25 cellular contexts compared by ENCODE assay signal in genomic region chr17:74393323-74393942, GRCh38. TPM values are rescaled to one million over a fixed set of nuclear protein-coding genes. Genes with fewer than 3 reads are reported as not detected.
DNase-seq lines count a peak whose midpoint lies in the region; ATAC-seq and TF ChIP-seq lines count a peak whose summit lies in the region.
"Had no signal": no experiment of that assay in that cellular context is flagged by ENCODE, and none has a peak within 500 bp of the region (broad histone marks: within the 10 kb centered on the region; RNA-seq: fewer than 3 reads in every experiment).

No MANE protein-coding gene starts in this region.

- H3K9me3 ChIP-seq in thoracic aorta = no peaks in the 10 kb centered on the region
- H3K9me3 ChIP-seq in CD4-positive, alpha-beta T cell (ENCODE audit: control insufficient read depth, low read length) = no peaks in the 10 kb centered on the region
- H3K9me3 ChIP-seq: SJSA1 had no signal

- no peaks in the 10 kb centered on the region for H3K27me3 Mint-ChIP-seq in natural killer cell treated with Interleukin-12 subunit alpha and Interleukin-12 subunit beta and Interleukin-15 and Interleukin-18, amount 100 ng/mL, for 72 hours
- H3K27me3 Mint-ChIP-seq in natural killer cell (ENCODE audit: low read depth in 2 of 2) (peaks cover 0 to 6% of the 10 kb centered on the region in 2 donors), nephron (ENCODE audit: low read depth) (peaks cover 5% of the 10 kb centered on the region)
- H3K27me3 Mint-ChIP-seq in CD4-positive, alpha-beta T cell = no peaks in the 10 kb centered on the region

- H3K36me3 ChIP-seq in thoracic aorta = no peaks in the 10 kb centered on the region
- H3K36me3 ChIP-seq: SJSA1 had no signal

- H3K4me3 ChIP-seq in thoracic aorta = no peak overlapping the region
- H3K4me3 ChIP-seq: SJSA1 had no signal

- CTCF ChIA-PET in CD4-positive, alpha-beta T cell (lab: Charles Lee) = no interaction called here

- H3K36me3 Mint-ChIP-seq in natural killer cell treated with Interleukin-12 subunit alpha and Interleukin-12 subunit beta and Interleukin-15 and Interleukin-18, amount 100 ng/mL, for 72 hours = no peaks in the 10 kb centered on the region
- H3K36me3 Mint-ChIP-seq in natural killer cell (no peaks in the 10 kb centered on the region), nephron (ENCODE audit: low read depth) (no peaks in the 10 kb centered on the region)
- no peaks in the 10 kb centered on the region for H3K36me3 Mint-ChIP-seq in CD4-positive, alpha-beta T cell (ENCODE audit: low read depth)
- H3K36me3 Mint-ChIP-seq: mesothelial cell of epicardium had no signal

- DNase-seq in natural killer cell treated with Interleukin-12 subunit alpha and Interleukin-12 subunit beta and Interleukin-15 and Interleukin-18, amount 100 ng/mL, for 72 hours (ENCODE audit: low spot score) = peak; percentile 13
- no peak for DNase-seq in natural killer cell
- peak; percentile 34 for DNase-seq in astrocyte of the hippocampus (ENCODE audit: low read depth, low spot score)
- no peak for DNase-seq in thoracic aorta (ENCODE audit: low spot score)
- no peak for DNase-seq in CD4-positive, alpha-beta T cell
- no peak for DNase-seq in activated CD8-positive, alpha-beta memory T cell treated with anti-CD3 and anti-CD28 coated beads, Interleukin-2, amount 50 U/mL, for 48 hours
- DNase-seq in activated CD4-positive, alpha-beta T cell treated with anti-CD3 and anti-CD28 coated beads, Interleukin-2, amount 50 U/mL, for 4 hours = no peak
- DNase-seq: activated CD4-positive, alpha-beta T cell treated with anti-CD3 and anti-CD28 coated beads, Interleukin-2, amount 50 U/mL, for 48 hours; activated gamma-delta T cell; activated T-cell treated with anti-CD3 and anti-CD28 coated beads for 4 hours; amniotic stem cell; effector CD4-positive, alpha-beta T cell; NCI-H1417 treated with DMSO at 0.1 percent for 48 hours; NCI-H226; retina; T-helper 2 cell had no signal

- H3K4me3 Mint-ChIP-seq in natural killer cell treated with Interleukin-12 subunit alpha and Interleukin-12 subunit beta and Interleukin-15 and Interleukin-18, amount 100 ng/mL, for 72 hours = no peak overlapping the region
- no peak overlapping the region for H3K4me3 Mint-ChIP-seq in natural killer cell
- no peak overlapping the region for H3K4me3 Mint-ChIP-seq in nephron
- no peak overlapping the region for H3K4me3 Mint-ChIP-seq in CD4-positive, alpha-beta T cell
- H3K4me3 Mint-ChIP-seq: mesothelial cell of epicardium, neural crest cell had no signal

- peaks cover 0 to 5% of the 10 kb centered on the region in 2 donors for H3K4me1 Mint-ChIP-seq in natural killer cell treated with Interleukin-12 subunit alpha and Interleukin-12 subunit beta and Interleukin-15 and Interleukin-18, amount 100 ng/mL, for 72 hours (ENCODE audit: low read depth in 2 of 2)
- H3K4me1 Mint-ChIP-seq in natural killer cell (peaks cover 6 to 10% of the 10 kb centered on the region in 2 donors), nephron (peaks cover 38% of the 10 kb centered on the region)
- H3K4me1 Mint-ChIP-seq in CD4-positive, alpha-beta T cell (ENCODE audit: low read depth) = no peaks in the 10 kb centered on the region
- H3K4me1 Mint-ChIP-seq: neural crest cell had no signal

- no peaks in the 10 kb centered on the region for H3K27me3 ChIP-seq in thoracic aorta (replicated peaks; ENCODE audit: insufficient read depth)
- H3K27me3 ChIP-seq in CD4-positive, alpha-beta T cell (ENCODE audit: control insufficient read depth, insufficient read depth, low read length) = no peaks in the 10 kb centered on the region
- H3K27me3 ChIP-seq: SJSA1 had no signal

- H3K9me3 Mint-ChIP-seq in natural killer cell treated with Interleukin-12 subunit alpha and Interleukin-12 subunit beta and Interleukin-15 and Interleukin-18, amount 100 ng/mL, for 72 hours = no peaks in the 10 kb centered on the region
- no peaks in the 10 kb centered on the region for H3K9me3 Mint-ChIP-seq in natural killer cell
- H3K9me3 Mint-ChIP-seq in nephron = peaks cover 2% of the 10 kb centered on the region
- H3K9me3 Mint-ChIP-seq in CD4-positive, alpha-beta T cell = no peaks in the 10 kb centered on the region
- H3K9me3 Mint-ChIP-seq: mesothelial cell of epicardium, neural crest cell had no signal

- no peak for ATAC-seq in natural killer cell treated with Interleukin-12 subunit alpha and Interleukin-12 subunit beta and Interleukin-15 and Interleukin-18, amount 100 ng/mL, for 72 hours
- ATAC-seq in natural killer cell (no peak), thoracic aorta (ENCODE audit: insufficient number of reproducible peaks, low FRiP score, low read depth) (no peak)
- ATAC-seq in CD4-positive, alpha-beta T cell (ENCODE audit: poor library complexity) = no peak
- ATAC-seq: esophagus mucosa had no signal

- intact Hi-C loops in natural killer cell (cut with micrococcal nuclease) = no loop called here
- intact Hi-C loops in CD4-positive, alpha-beta T cell (cut with DNase I, micrococcal nuclease) = no loop called here

- H3K4me1 ChIP-seq in thoracic aorta (ENCODE audit: control insufficient read depth in 1 of 2, low read depth in 2 of 2) = peaks cover 13 to 30% of the 10 kb centered on the region in 2 donors
- H3K4me1 ChIP-seq: SJSA1 had no signal

- TF ChIP-seq CTCF in natural killer cell (IDR thresholded peaks at IDR 0.05) = no peak
- no peak for TF ChIP-seq CTCF in nephron (IDR thresholded peaks at IDR 0.05; ENCODE audit: unreplicated experiment in 3 of 3)
- TF ChIP-seq CTCF in thoracic aorta (IDR thresholded peaks at IDR 0.05) = no peak
- TF ChIP-seq CTCF in CD4-positive, alpha-beta T cell (IDR thresholded peaks at IDR 0.05) = no peak

- H3K27ac ChIP-seq in thoracic aorta = peak overlapping the region; percentile 15 to 37
- H3K27ac ChIP-seq in CD4-positive, alpha-beta T cell (ENCODE audit: low read depth, low read length) = no peak overlapping the region
- H3K27ac ChIP-seq: SJSA1, VCaP had no signal

- POLR2A ChIA-PET in CD4-positive, alpha-beta T cell (lab: Charles Lee) = no interaction called here

- no peak overlapping the region for H3K27ac Mint-ChIP-seq in natural killer cell treated with Interleukin-12 subunit alpha and Interleukin-12 subunit beta and Interleukin-15 and Interleukin-18, amount 100 ng/mL, for 72 hours
- H3K27ac Mint-ChIP-seq in natural killer cell = no peak overlapping the region
- H3K27ac Mint-ChIP-seq in nephron = peak overlapping the region in 2 of 3 experiments; percentile 15 to 41
- H3K27ac Mint-ChIP-seq in CD4-positive, alpha-beta T cell = no peak overlapping the region
- H3K27ac Mint-ChIP-seq: mesothelial cell of epicardium had no signal

RNA-seq across cellular contexts. Expression of gene GPR142, which starts 26.1 kb away (rescaled TPM):
- total RNA-seq in natural killer cell treated with Interleukin-12 subunit alpha and Interleukin-12 subunit beta and Interleukin-15 and Interleukin-18, amount 100 ng/mL, for 72 hours = not detected
- total RNA-seq in natural killer cell (not detected), thoracic aorta (not detected)
- total RNA-seq in CD4-positive, alpha-beta T cell = not detected
- total RNA-seq: esophagus mucosa, LHCN-M2, mesothelial cell of epicardium, PC-3, SJSA1 had no signal

RNA-seq across cellular contexts. Expression of gene BTBD17, which starts 31.8 kb away (rescaled TPM):
- not detected for total RNA-seq in natural killer cell treated with Interleukin-12 subunit alpha and Interleukin-12 subunit beta and Interleukin-15 and Interleukin-18, amount 100 ng/mL, for 72 hours
- total RNA-seq in natural killer cell (under 1 TPM in 1 of 3 donors, not detected in 2; 0.48 TPM), thoracic aorta (not detected)
- not detected for total RNA-seq in CD4-positive, alpha-beta T cell
- total RNA-seq: esophagus mucosa, LHCN-M2, PC-3, SJSA1 had no signal

RNA-seq across cellular contexts. Expression of gene GPRC5C, which starts 38.5 kb away (rescaled TPM):
- under 1 TPM in 1 of 2 donors, not detected in 1; 0.25 TPM for total RNA-seq in natural killer cell treated with Interleukin-12 subunit alpha and Interleukin-12 subunit beta and Interleukin-15 and Interleukin-18, amount 100 ng/mL, for 72 hours
- total RNA-seq in natural killer cell (under 1 TPM; 0.26 to 0.60 (median 0.29) TPM), thoracic aorta (10 to 100 TPM; 56.0 to 67.0 TPM)
- total RNA-seq in CD4-positive, alpha-beta T cell = not detected
- total RNA-seq: A673, LHCN-M2 had no signal

Comparison
In these comparisons a context has a peak if more than half of its experiments do, and no peak if none do; other contexts are left out.
1. DNase-seq: peak in natural killer cell treated with Interleukin-12 subunit alpha and Interleukin-12 subunit beta and Interleukin-15 and Interleukin-18, amount 100 ng/mL, for 72 hours (single experiment) and astrocyte of the hippocampus (single experiment); none in natural killer cell (single experiment), thoracic aorta (single experiment), CD4-positive, alpha-beta T cell (0 of 10), activated CD8-positive, alpha-beta memory T cell treated with anti-CD3 and anti-CD28 coated beads, Interleukin-2, amount 50 U/mL, for 48 hours (single experiment) and activated CD4-positive, alpha-beta T cell treated with anti-CD3 and anti-CD28 coated beads, Interleukin-2, amount 50 U/mL, for 4 hours (0 of 2).
2. H3K27ac Mint-ChIP-seq: peak in nephron (2 of 3); none in natural killer cell treated with Interleukin-12 subunit alpha and Interleukin-12 subunit beta and Interleukin-15 and Interleukin-18, amount 100 ng/mL, for 72 hours (0 of 2), natural killer cell (0 of 2) and CD4-positive, alpha-beta T cell (single experiment).
3. RNA of gene GPRC5C, which starts 38.5 kb away (total RNA-seq): 56.0 to 67.0 TPM in thoracic aorta; 0.26 to 0.60 TPM in natural killer cell, 0.25 TPM in natural killer cell treated with Interleukin-12 subunit alpha and Interleukin-12 subunit beta and Interleukin-15 and Interleukin-18, amount 100 ng/mL, for 72 hours and not detected in CD4-positive, alpha-beta T cell; every median in the first group is over 10 times any median in the second.